Comparison of ENCODE assay signal across 8 cellular contexts in the genomic region with DNA sequence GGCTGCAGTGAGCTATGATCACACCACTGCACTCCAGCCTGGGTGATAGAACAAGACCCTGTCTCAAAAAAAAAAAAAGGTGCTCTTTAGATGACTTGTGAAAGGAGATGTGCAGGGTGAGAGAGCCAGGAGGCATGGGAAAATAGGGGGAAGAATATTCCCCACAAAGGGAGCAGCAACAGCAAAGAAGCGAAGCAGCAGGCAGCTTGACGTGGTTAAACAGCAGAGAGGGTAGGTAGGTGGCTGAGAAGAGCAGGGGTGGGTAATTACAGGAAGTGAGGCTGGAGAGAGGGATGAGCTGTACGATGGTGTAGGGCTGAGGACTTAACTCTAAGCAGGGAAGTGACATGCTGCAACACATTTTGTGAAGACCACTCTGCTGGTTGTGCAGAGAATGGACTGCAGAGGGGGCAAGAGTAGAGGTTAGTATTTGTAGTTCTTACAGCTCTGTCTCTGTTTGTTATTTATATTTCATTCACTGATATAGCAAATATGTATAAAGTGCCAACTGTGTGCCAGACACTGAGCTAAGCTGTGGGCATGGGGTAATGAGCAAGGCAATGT. TPM values are rescaled to one million over a fixed set of nuclear protein-coding genes. Genes with fewer than 3 reads are reported as not detected.
DNase-seq lines count a peak whose midpoint lies in the region; ATAC-seq and TF ChIP-seq lines count a peak whose summit lies in the region.

No MANE protein-coding gene starts in this region.

- H3K9me3 ChIP-seq in heart right ventricle (no peaks in the 10 kb centered on the region), breast epithelium (no peaks in the 10 kb centered on the region), lower lobe of right lung (no peaks in the 10 kb centered on the region), upper lobe of right lung (no peaks in the 10 kb centered on the region)

- H3K27ac ChIP-seq in heart right ventricle (peak overlapping the region in 1 of 10 donors; percentile 98), breast epithelium (no peak overlapping the region), lower lobe of right lung (no peak overlapping the region), upper lobe of right lung (no peak overlapping the region)

- ATAC-seq in heart right ventricle (no peak), Right ventricle myocardium superior (ENCODE audit: poor library complexity) (no peak), HG03460 (IDR thresholded peaks at IDR 0.05; ENCODE audit: unreplicated experiment) (peak; percentile 43), lower lobe of right lung (peak in 1 of 2 donors; percentile 2), upper lobe of right lung (no peak), HG02970 (IDR thresholded peaks at IDR 0.05; ENCODE audit: low FRiP score, unreplicated experiment) (no peak)

- DNase-seq in heart right ventricle (peak in 1 of 2 donors; percentile 15), Right ventricle myocardium superior (no peak), SIG-M5 (lab: John Stamatoyannopoulos, UW) (peak; percentile 17), breast epithelium (ENCODE audit: low spot score in 2 of 2) (no peak), lower lobe of right lung (no peak), upper lobe of right lung (no peak)

- TF ChIP-seq CTCF in heart right ventricle (IDR thresholded peaks at IDR 0.05), result peak in 8 of 9 donors; percentile 5 to 58 (median 47)
- peak in 1 of 3 donors; percentile 9 for TF ChIP-seq CTCF in breast epithelium (IDR thresholded peaks at IDR 0.05)
- peak; percentile 21 for TF ChIP-seq CTCF in lower lobe of right lung (IDR thresholded peaks at IDR 0.05)
- peak; percentile 34 for TF ChIP-seq CTCF in upper lobe of right lung (IDR thresholded peaks at IDR 0.05)

- H3K27me3 ChIP-seq in heart right ventricle (no peaks in the 10 kb centered on the region), breast epithelium (no peaks in the 10 kb centered on the region), lower lobe of right lung (ENCODE audit: low read depth) (no peaks in the 10 kb centered on the region), upper lobe of right lung (no peaks in the 10 kb centered on the region)

- intact Hi-C loops in heart right ventricle (cut with DNase I) (loop anchor here in 9 of 10 donors (2.0 to 10.0 kb wide), 8 partner anchors 40 to 147 kb away; partner anchors contain the start of genes TENT4B (in 5 of the 9) and CNEP1R1 (in 3 of the 9)), Right ventricle myocardium superior (cut with DNase I) (loop anchor here (5.0 kb wide), 1 partner anchor 85 kb away; the partner anchor contains the start of gene TENT4B), breast epithelium (cut with DNase I; ENCODE audit: low total_unique reads) (no loop called here), lower lobe of right lung (cut with DNase I) (no loop called here), upper lobe of right lung (cut with DNase I) (no loop called here)

- no peak for TF ChIP-seq POLR2A in breast epithelium (IDR thresholded peaks at IDR 0.05)

- WGBS in heart right ventricle, 2 donors, result 43 to 45% methylated on average over 3 of the region's 3 CpGs

- H3K4me3 ChIP-seq in heart right ventricle, result peak overlapping the region in 6 of 10 donors; percentile 70 to 100 (median 95)
- peak overlapping the region in 2 of 3 donors; percentile 68 to 97 for H3K4me3 ChIP-seq in breast epithelium
- peak overlapping the region; percentile 99 for H3K4me3 ChIP-seq in lower lobe of right lung
- H3K4me3 ChIP-seq in upper lobe of right lung, result peak overlapping the region; percentile 82

- H3K36me3 ChIP-seq in heart right ventricle (peaks cover 0 to 38% (median 9%) of the 10 kb centered on the region in 9 donors), breast epithelium (no peaks in the 10 kb centered on the region), lower lobe of right lung (peaks cover 26% of the 10 kb centered on the region), upper lobe of right lung (peaks cover 26% of the 10 kb centered on the region)

- peaks cover 11 to 32% (median 25%) of the 10 kb centered on the region in 9 donors for H3K4me1 ChIP-seq in heart right ventricle
- H3K4me1 ChIP-seq in breast epithelium, result no peaks in the 10 kb centered on the region
- H3K4me1 ChIP-seq in lower lobe of right lung, result peaks cover 23% of the 10 kb centered on the region
- peaks cover 25% of the 10 kb centered on the region for H3K4me1 ChIP-seq in upper lobe of right lung

RNA-seq across cellular contexts. Expression of gene HEATR3, which starts 1.6 kb away (rescaled TPM):
- total RNA-seq in heart right ventricle (10 to 100 TPM in 7 of 10 donors, 1 to 10 TPM in 3; 8.7 to 15.8 (median 11.2) TPM), Right ventricle myocardium superior (9.9 TPM), breast epithelium (10 to 100 TPM; 16.6 to 31.1 (median 18.4) TPM), lower lobe of right lung (22.8 TPM), upper lobe of right lung (16.8 TPM)
- 1 to 10 TPM; 3.8 to 4.3 TPM for polyA plus RNA-seq in heart right ventricle

RNA-seq across cellular contexts. Expression of gene CNEP1R1, which starts 42.3 kb away (rescaled TPM):
- total RNA-seq in heart right ventricle (10 to 100 TPM; 12.4 to 20.6 (median 17.6) TPM), Right ventricle myocardium superior (16.1 TPM), breast epithelium (10 to 100 TPM; 16.5 to 20.8 (median 17.4) TPM), lower lobe of right lung (25.6 TPM), upper lobe of right lung (21.9 TPM)
- 10 to 100 TPM in 1 of 2 donors, 1 to 10 TPM in 1; 9.7 to 22.4 TPM for polyA plus RNA-seq in heart right ventricle

Comparison
In these comparisons a context has a peak if more than half of its experiments do, and no peak if none do; other contexts are left out.
1. intact Hi-C loops: an anchor here in heart right ventricle (2.0 to 10.0 kb wide) and Right ventricle myocardium superior (5.0 kb wide); none called in breast epithelium, lower lobe of right lung and upper lobe of right lung.